ENCODE assay signal across 22 cellular contexts in the genomic region with DNA sequence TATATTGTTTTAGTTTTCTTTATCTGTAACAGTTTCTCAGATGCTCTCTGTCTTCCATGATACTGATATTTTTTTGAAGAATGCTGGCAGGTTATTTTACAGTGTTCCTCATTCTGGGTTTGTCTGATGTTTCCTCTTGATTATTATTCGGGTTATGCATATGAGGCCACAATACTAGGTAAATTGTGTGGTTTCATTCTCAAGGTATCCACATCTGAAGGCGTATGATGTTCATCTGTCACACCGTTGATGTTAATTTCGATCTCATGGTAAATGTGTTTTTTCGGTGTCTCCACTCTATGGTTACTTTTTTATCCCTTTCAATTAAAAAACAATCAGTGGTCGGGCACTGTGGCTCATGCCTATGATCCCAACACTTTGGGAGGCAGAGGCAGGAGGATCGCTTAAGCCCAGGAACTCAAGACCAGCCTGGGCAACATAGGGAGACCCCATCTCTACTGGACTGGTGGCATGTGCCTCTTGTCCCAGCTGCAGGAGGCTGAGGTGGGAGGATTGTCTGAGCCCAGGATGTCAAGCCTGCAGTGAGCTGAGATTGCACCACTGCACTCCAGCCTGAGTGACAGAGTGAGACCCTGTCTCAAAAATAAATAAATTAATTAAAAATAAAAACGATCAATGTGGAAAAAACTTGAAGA.
"Had no signal": no experiment of that assay in that cellular context is flagged by ENCODE, and none has a peak within 500 bp of the region (broad histone marks: within the 10 kb centered on the region; RNA-seq: fewer than 3 reads in every experiment).

No MANE protein-coding gene starts in this region.

- H3K9me3 Mint-ChIP-seq: natural killer cell treated with Interleukin-12 subunit alpha and Interleukin-12 subunit beta and Interleukin-15 and Interleukin-18, amount 100 ng/mL, for 72 hours; neural progenitor cell; stimulated activated effector memory CD8-positive, alpha-beta T cell treated with anti-CD3 and anti-CD28 coated beads, Interleukin-12 subunit alpha, Interleukin-12 subunit beta, amount 100 ng/mL, for 72 hours; stimulated activated naive CD8-positive, alpha-beta T cell treated with anti-CD3 and anti-CD28 coated beads, Interleukin-15, Interleukin-2, amounts not matched to agents 100 ng/mL and 50 ng/mL, for 24 hours had no signal

- H3K4me3 Mint-ChIP-seq: naive B cell; natural killer cell treated with Interleukin-12 subunit alpha and Interleukin-12 subunit beta and Interleukin-15 and Interleukin-18, amount 100 ng/mL, for 72 hours; neural progenitor cell; stimulated activated effector memory CD8-positive, alpha-beta T cell treated with anti-CD3 and anti-CD28 coated beads, Interleukin-12 subunit alpha, Interleukin-12 subunit beta, amount 100 ng/mL, for 72 hours; stimulated activated naive CD8-positive, alpha-beta T cell treated with anti-CD3 and anti-CD28 coated beads, Interleukin-15, Interleukin-2, amounts not matched to agents 100 ng/mL and 50 ng/mL, for 24 hours had no signal

- FAIRE-seq: keratinocyte had no signal

- H3K27me3 Mint-ChIP-seq: naive B cell; stimulated activated naive CD8-positive, alpha-beta T cell treated with anti-CD3 and anti-CD28 coated beads, Interleukin-15, Interleukin-2, amounts not matched to agents 100 ng/mL and 50 ng/mL, for 24 hours had no signal

- H3K36me3 Mint-ChIP-seq: natural killer cell treated with Interleukin-12 subunit alpha and Interleukin-12 subunit beta and Interleukin-15 and Interleukin-18, amount 100 ng/mL, for 72 hours; neural progenitor cell; stimulated activated effector memory CD8-positive, alpha-beta T cell treated with anti-CD3 and anti-CD28 coated beads, Interleukin-12 subunit alpha, Interleukin-12 subunit beta, amount 100 ng/mL, for 72 hours had no signal

- H3K4me1 Mint-ChIP-seq: neural progenitor cell; stimulated activated effector memory CD8-positive, alpha-beta T cell treated with anti-CD3 and anti-CD28 coated beads, Interleukin-12 subunit alpha, Interleukin-12 subunit beta, amount 100 ng/mL, for 72 hours had no signal

- H3K27ac Mint-ChIP-seq: naive B cell; natural killer cell treated with Interleukin-12 subunit alpha and Interleukin-12 subunit beta and Interleukin-15 and Interleukin-18, amount 100 ng/mL, for 72 hours; neural progenitor cell; stimulated activated effector memory CD8-positive, alpha-beta T cell treated with anti-CD3 and anti-CD28 coated beads, Interleukin-12 subunit alpha, Interleukin-12 subunit beta, amount 100 ng/mL, for 72 hours; stimulated activated naive CD8-positive, alpha-beta T cell treated with anti-CD3 and anti-CD28 coated beads, Interleukin-15, Interleukin-2, amounts not matched to agents 100 ng/mL and 50 ng/mL, for 24 hours had no signal

- DNase-seq: dorsolateral prefrontal cortex; effector CD4-positive, alpha-beta T cell; foreskin fibroblast; gastrocnemius medialis; head of caudate nucleus; left ventricle myocardium superior; lower lobe of right lung; mucosa of descending colon; naive B cell; nucleus accumbens; sigmoid colon; stimulated activated CD4-positive, alpha-beta T cell treated with anti-CD3 and anti-CD28 coated beads, Interleukin-2, amount 100 ng/mL, for 24 hours; stimulated activated CD4-positive, alpha-beta T cell treated with anti-CD3 and anti-CD28 coated beads, Interleukin-4, amount 100 ng/mL, for 24 hours; transverse colon; upper lobe of right lung; uterus had no signal

- ATAC-seq: esophagus mucosa; gastrocnemius medialis; left ventricle myocardium superior; lower lobe of right lung; mucosa of descending colon; natural killer cell treated with Interleukin-12 subunit alpha and Interleukin-12 subunit beta and Interleukin-15 and Interleukin-18, amount 100 ng/mL, for 72 hours; stimulated activated effector memory CD8-positive, alpha-beta T cell treated with anti-CD3 and anti-CD28 coated beads, Interleukin-12 subunit alpha, Interleukin-12 subunit beta, amount 100 ng/mL, for 72 hours; upper lobe of right lung had no signal
